ENCODE assay signal across 1 cellular context in genomic region chr12:6752931-6753771, GRCh38.
TF ChIP-seq lines count a peak whose summit lies in the region.

Gene MLF2, minus strand, starts transcription at chr12:6753141. Its CDS starts 807 bp downstream, at chr12:6752334.

TF ChIP-seq in K562, 482 proteins besides CTCF, POLR2A, EP300 and RAD21 (continued from another document and continues in another):
- TF ChIP-seq, protein P1, sequence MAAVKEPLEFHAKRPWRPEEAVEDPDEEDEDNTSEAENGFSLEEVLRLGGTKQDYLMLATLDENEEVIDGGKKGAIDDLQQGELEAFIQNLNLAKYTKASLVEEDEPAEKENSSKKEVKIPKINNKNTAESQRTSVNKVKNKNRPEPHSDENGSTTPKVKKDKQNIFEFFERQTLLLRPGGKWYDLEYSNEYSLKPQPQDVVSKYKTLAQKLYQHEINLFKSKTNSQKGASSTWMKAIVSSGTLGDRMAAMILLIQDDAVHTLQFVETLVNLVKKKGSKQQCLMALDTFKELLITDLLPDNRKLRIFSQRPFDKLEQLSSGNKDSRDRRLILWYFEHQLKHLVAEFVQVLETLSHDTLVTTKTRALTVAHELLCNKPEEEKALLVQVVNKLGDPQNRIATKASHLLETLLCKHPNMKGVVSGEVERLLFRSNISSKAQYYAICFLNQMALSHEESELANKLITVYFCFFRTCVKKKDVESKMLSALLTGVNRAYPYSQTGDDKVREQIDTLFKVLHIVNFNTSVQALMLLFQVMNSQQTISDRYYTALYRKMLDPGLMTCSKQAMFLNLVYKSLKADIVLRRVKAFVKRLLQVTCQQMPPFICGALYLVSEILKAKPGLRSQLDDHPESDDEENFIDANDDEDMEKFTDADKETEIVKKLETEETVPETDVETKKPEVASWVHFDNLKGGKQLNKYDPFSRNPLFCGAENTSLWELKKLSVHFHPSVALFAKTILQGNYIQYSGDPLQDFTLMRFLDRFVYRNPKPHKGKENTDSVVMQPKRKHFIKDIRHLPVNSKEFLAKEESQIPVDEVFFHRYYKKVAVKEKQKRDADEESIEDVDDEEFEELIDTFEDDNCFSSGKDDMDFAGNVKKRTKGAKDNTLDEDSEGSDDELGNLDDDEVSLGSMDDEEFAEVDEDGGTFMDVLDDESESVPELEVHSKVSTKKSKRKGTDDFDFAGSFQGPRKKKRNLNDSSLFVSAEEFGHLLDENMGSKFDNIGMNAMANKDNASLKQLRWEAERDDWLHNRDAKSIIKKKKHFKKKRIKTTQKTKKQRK (IDR thresholded peaks at IDR 0.05; ENCODE audit: borderline replicate concordance, low read depth, low read length): no peak
- TF ChIP-seq CUX1 (CRISPR knock-in tag; IDR thresholded peaks at IDR 0.05): no peak
- TF ChIP-seq CLOCK (CRISPR knock-in tag; IDR thresholded peaks at IDR 0.05; ENCODE audit: borderline replicate concordance): no peak
- TF ChIP-seq BCOR (IDR thresholded peaks at IDR 0.05): 0 out of 2 replicates have a peak, but pooled peaks have one; percentile 39
- 0 out of 2 replicates have a peak, but pooled peaks have one; percentile 12 for TF ChIP-seq SIN3B (IDR thresholded peaks at IDR 0.05; ENCODE audit: low read depth)
- no peak; a peak in 1 of 4 replicates for TF ChIP-seq ARNT (IDR thresholded peaks at IDR 0.05)
- no peak for TF ChIP-seq SNRNP70 (optimal IDR thresholded peaks at IDR 0.05; ENCODE audit: low read depth, low read length)
- TF ChIP-seq ZNF184 (CRISPR knock-in tag; IDR thresholded peaks at IDR 0.05): no peak
- TF ChIP-seq MAFK (IDR thresholded peaks at IDR 0.05; ENCODE audit: low read length): no peak
- no peak for TF ChIP-seq MEF2A (IDR thresholded peaks at IDR 0.05; ENCODE audit: control insufficient read depth, low read depth, low read length)
- no peak for TF ChIP-seq TSC22D4 (tag; IDR thresholded peaks at IDR 0.05)
- TF ChIP-seq BACH1 (tag; IDR thresholded peaks at IDR 0.05): no peak
- TF ChIP-seq POLR2B (IDR thresholded peaks at IDR 0.05; ENCODE audit: low read depth, partially characterized antibody): peak; percentile 85
- TF ChIP-seq TBP (optimal IDR thresholded peaks at IDR 0.05; ENCODE audit: low read depth, low read length): no peak
- no peak for TF ChIP-seq ARHGAP35 (IDR thresholded peaks at IDR 0.05; ENCODE audit: partially characterized antibody)
- TF ChIP-seq, protein P2, sequence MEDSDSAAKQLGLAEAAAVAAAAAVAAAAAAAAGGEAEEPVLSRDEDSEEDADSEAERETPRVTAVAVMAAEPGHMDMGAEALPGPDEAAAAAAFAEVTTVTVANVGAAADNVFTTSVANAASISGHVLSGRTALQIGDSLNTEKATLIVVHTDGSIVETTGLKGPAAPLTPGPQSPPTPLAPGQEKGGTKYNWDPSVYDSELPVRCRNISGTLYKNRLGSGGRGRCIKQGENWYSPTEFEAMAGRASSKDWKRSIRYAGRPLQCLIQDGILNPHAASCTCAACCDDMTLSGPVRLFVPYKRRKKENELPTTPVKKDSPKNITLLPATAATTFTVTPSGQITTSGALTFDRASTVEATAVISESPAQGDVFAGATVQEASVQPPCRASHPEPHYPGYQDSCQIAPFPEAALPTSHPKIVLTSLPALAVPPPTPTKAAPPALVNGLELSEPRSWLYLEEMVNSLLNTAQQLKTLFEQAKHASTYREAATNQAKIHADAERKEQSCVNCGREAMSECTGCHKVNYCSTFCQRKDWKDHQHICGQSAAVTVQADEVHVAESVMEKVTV (CRISPR knock-in tag; IDR thresholded peaks at IDR 0.05): no peak; the same call in none of the 2 replicates
- no peak for TF ChIP-seq SIRT6 (IDR thresholded peaks at IDR 0.05; ENCODE audit: low read depth, low read length)
- TF ChIP-seq FOXM1 (IDR thresholded peaks at IDR 0.05; ENCODE audit: low read depth): no peak
- no peak for TF ChIP-seq FOXM1 (CRISPR knock-in tag; IDR thresholded peaks at IDR 0.05; ENCODE audit: low read depth)
- TF ChIP-seq, protein P3, sequence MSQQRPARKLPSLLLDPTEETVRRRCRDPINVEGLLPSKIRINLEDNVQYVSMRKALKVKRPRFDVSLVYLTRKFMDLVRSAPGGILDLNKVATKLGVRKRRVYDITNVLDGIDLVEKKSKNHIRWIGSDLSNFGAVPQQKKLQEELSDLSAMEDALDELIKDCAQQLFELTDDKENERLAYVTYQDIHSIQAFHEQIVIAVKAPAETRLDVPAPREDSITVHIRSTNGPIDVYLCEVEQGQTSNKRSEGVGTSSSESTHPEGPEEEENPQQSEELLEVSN (IDR thresholded peaks at IDR 0.05; ENCODE audit: borderline replicate concordance in 1 of 2, extremely low read depth in 1 of 2, insufficient read depth in 1 of 2, insufficient read length in 1 of 2, low read depth in 1 of 2, low read length in 1 of 2, poor library complexity in 1 of 2, severe bottlenecking in 1 of 2): no peak
- TF ChIP-seq ZNF224 (CRISPR knock-in tag; IDR thresholded peaks at IDR 0.05): no peak
- no peak for TF ChIP-seq SRSF1 (IDR thresholded peaks at IDR 0.05; ENCODE audit: low read depth, low read length)
- TF ChIP-seq JUND (IDR thresholded peaks at IDR 0.05; ENCODE audit: borderline replicate concordance, low read depth, low read length): peak; percentile 75
- TF ChIP-seq JUND (tag; IDR thresholded peaks at IDR 0.05; ENCODE audit: borderline replicate concordance, low read depth, low read length): peak; percentile 10; the same call in 1 of the 3 replicates
- TF ChIP-seq HMGN3 (IDR thresholded peaks at IDR 0.05; ENCODE audit: borderline replicate concordance, extremely low read depth, insufficient read length, low read depth, low read length): peak; percentile 45
- TF ChIP-seq, protein P4, sequence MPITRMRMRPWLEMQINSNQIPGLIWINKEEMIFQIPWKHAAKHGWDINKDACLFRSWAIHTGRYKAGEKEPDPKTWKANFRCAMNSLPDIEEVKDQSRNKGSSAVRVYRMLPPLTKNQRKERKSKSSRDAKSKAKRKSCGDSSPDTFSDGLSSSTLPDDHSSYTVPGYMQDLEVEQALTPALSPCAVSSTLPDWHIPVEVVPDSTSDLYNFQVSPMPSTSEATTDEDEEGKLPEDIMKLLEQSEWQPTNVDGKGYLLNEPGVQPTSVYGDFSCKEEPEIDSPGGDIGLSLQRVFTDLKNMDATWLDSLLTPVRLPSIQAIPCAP (CRISPR knock-in tag; IDR thresholded peaks at IDR 0.05; ENCODE audit: borderline replicate concordance): no peak
- TF ChIP-seq PTRF (tag; IDR thresholded peaks at IDR 0.05): no peak
- TF ChIP-seq GTF2A2 (tag; IDR thresholded peaks at IDR 0.05): no peak
- peak; percentile 75 for TF ChIP-seq KHSRP (IDR thresholded peaks at IDR 0.05)
- TF ChIP-seq DNMT1 (IDR thresholded peaks at IDR 0.05): no peak
- TF ChIP-seq TAF1 (IDR thresholded peaks at IDR 0.05; ENCODE audit: control insufficient read depth, extremely low read depth, insufficient read depth, low read length, severe bottlenecking): peak; percentile 64
- no peak for TF ChIP-seq ZNF551 (CRISPR knock-in tag; IDR thresholded peaks at IDR 0.05)
- TF ChIP-seq BRCA1 (IDR thresholded peaks at IDR 0.05): no peak
- TF ChIP-seq BRCA1 (CRISPR knock-in tag; IDR thresholded peaks at IDR 0.05): no peak
- TF ChIP-seq FOXA3 (CRISPR knock-in tag; conservative IDR thresholded peaks at IDR 0.05 in 1 of 2, IDR thresholded peaks at IDR 0.05 in 1 of 2): no peak
- TF ChIP-seq ZNF589 (CRISPR knock-in tag; IDR thresholded peaks at IDR 0.05; ENCODE audit: low read depth): no peak
- peak; percentile 58 for TF ChIP-seq MYC (IDR thresholded peaks at IDR 0.05; ENCODE audit: low read depth, low read length)
- TF ChIP-seq MYC (CRISPR knock-in tag; IDR thresholded peaks at IDR 0.05; ENCODE audit: borderline replicate concordance, low read depth): no peak
- TF ChIP-seq ZNF212 (CRISPR knock-in tag; IDR thresholded peaks at IDR 0.05): no peak
- no peak for TF ChIP-seq E2F4 (CRISPR knock-in tag; IDR thresholded peaks at IDR 0.05; ENCODE audit: low read depth)
- TF ChIP-seq MIER1 (IDR thresholded peaks at IDR 0.05; ENCODE audit: low read depth): no peak
- peak; percentile 44; the same call in 1 of the 2 replicates for TF ChIP-seq RB1 (IDR thresholded peaks at IDR 0.05; ENCODE audit: low read depth)
- TF ChIP-seq IRF9 (tag; IDR thresholded peaks at IDR 0.05): no peak
- TF ChIP-seq MCM2 (IDR thresholded peaks at IDR 0.05; ENCODE audit: low read depth): no peak
- no peak for TF ChIP-seq TCF7L2 (IDR thresholded peaks at IDR 0.05; ENCODE audit: low read depth, low read length)
- TF ChIP-seq CGGBP1 (CRISPR knock-in tag; IDR thresholded peaks at IDR 0.05): no peak
- TF ChIP-seq ZNF124 (CRISPR knock-in tag; IDR thresholded peaks at IDR 0.05): no peak
- TF ChIP-seq, protein P5, sequence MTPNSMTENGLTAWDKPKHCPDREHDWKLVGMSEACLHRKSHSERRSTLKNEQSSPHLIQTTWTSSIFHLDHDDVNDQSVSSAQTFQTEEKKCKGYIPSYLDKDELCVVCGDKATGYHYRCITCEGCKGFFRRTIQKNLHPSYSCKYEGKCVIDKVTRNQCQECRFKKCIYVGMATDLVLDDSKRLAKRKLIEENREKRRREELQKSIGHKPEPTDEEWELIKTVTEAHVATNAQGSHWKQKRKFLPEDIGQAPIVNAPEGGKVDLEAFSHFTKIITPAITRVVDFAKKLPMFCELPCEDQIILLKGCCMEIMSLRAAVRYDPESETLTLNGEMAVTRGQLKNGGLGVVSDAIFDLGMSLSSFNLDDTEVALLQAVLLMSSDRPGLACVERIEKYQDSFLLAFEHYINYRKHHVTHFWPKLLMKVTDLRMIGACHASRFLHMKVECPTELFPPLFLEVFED (CRISPR knock-in tag; conservative IDR thresholded peaks at IDR 0.05): 0 out of 2 replicates have a peak, but pooled peaks have one; percentile 47
- no peak for TF ChIP-seq HNRNPUL1 (IDR thresholded peaks at IDR 0.05; ENCODE audit: low read length)
- TF ChIP-seq HDAC3 (IDR thresholded peaks at IDR 0.05; ENCODE audit: borderline replicate concordance, partially characterized antibody): no peak
- no peak for TF ChIP-seq ZNF445 (CRISPR knock-in tag; IDR thresholded peaks at IDR 0.05; ENCODE audit: low read depth)
